Comparison of ENCODE assay signal across 21 cellular contexts in genomic region chr20:17385798-17386197, GRCh38.
DNase-seq lines count a peak whose midpoint lies in the region; ATAC-seq, FAIRE-seq and TF ChIP-seq lines count a peak whose summit lies in the region.
"Had no signal": no experiment of that assay in that cellular context is flagged by ENCODE, and none has a peak within 500 bp of the region (broad histone marks: within the 10 kb centered on the region; RNA-seq: fewer than 3 reads in every experiment).

No MANE protein-coding gene starts in this region.

- no TSS peak for BruUV-seq in HepG2 (replicated peaks; lab: Mats Ljungman, UMichigan)
- BruUV-seq in mammary epithelial cell (replicated peaks; lab: Mats Ljungman, UMichigan): no TSS peak

- dilution Hi-C loops in mammary epithelial cell (cut with HindIII; ENCODE audit: low sequenced_read_pairs): no loop called here

- TF ChIP-seq EP300 in HepG2 (IDR thresholded peaks at IDR 0.05; ENCODE audit: low read depth in 2 of 2, low read length in 2 of 2): no peak
- no peak for TF ChIP-seq EP300 in HepG2 (CRISPR knock-in tag; IDR thresholded peaks at IDR 0.05; ENCODE audit: borderline replicate concordance)

- H3K27me3 ChIP-seq in HepG2 (ENCODE audit: control insufficient read depth in 1 of 2, insufficient read depth in 2 of 2, low read length in 2 of 2): peaks cover 0 to 3% of the 10 kb centered on the region in 2 experiments; a peak in 1 of 5 replicates
- no peaks in the 10 kb centered on the region for H3K27me3 ChIP-seq in right lobe of liver
- H3K27me3 ChIP-seq in bronchial epithelial cell (ENCODE audit: control insufficient read depth, insufficient read depth, low read length): no peaks in the 10 kb centered on the region
- no peaks in the 10 kb centered on the region for H3K27me3 ChIP-seq in mammary epithelial cell (ENCODE audit: insufficient read depth, low read length)
- H3K27me3 ChIP-seq: BLaER1 treated with 17β-estradiol and CSF1 and Interleukin-3, amounts not matched to agents 10 nM and 100 nM had no signal

- H3K4me2 ChIP-seq in HepG2 (ENCODE audit: low read depth, low read length) (no peak overlapping the region), mammary epithelial cell (ENCODE audit: insufficient read depth, low read depth, low read length) (no peak overlapping the region)
- H3K4me2 ChIP-seq: BLaER1 treated with 17β-estradiol and CSF1 and Interleukin-3, amounts not matched to agents 10 nM and 100 nM had no signal

- H3K27ac ChIP-seq in HepG2 (ENCODE audit: extremely low read length, insufficient read depth, low read length): no peak overlapping the region
- H3K27ac ChIP-seq in right lobe of liver: no peak overlapping the region
- no peak overlapping the region for H3K27ac ChIP-seq in mammary epithelial cell (ENCODE audit: insufficient read depth, low read depth, low read length)
- H3K27ac ChIP-seq: BLaER1 treated with 17β-estradiol and CSF1 and Interleukin-3, amounts not matched to agents 10 nM and 100 nM; C4-2B had no signal

- CTCF ChIA-PET in HepG2 (lab: Yijun Ruan, JAX; ENCODE audit: low intra/inter-chr PET ratio, low total read pairs): no interaction called here
- CTCF ChIA-PET in mammary epithelial cell (lab: Charles Lee; ENCODE audit: low non-redundant PET): no interaction called here

- no peak for ATAC-seq in HepG2
- no peak for ATAC-seq in right lobe of liver
- ATAC-seq: CD8-positive, alpha-beta T cell had no signal

- intact Hi-C loops in HepG2 (cut with micrococcal nuclease; ENCODE audit: unreplicated experiment): no loop called here
- intact Hi-C loops in right lobe of liver (cut with DNase I): no loop called here
- intact Hi-C loops in mammary epithelial cell (cut with micrococcal nuclease): no loop called here

- FAIRE-seq in HepG2 (lab: Jason Lieb, UNC): no peak
- peak; percentile 62 for FAIRE-seq in bronchial epithelial cell (lab: Jason Lieb, UNC)
- FAIRE-seq: A204.1, D721Med, G401.6, GM12891, GM19239 had no signal

- H3K79me2 ChIP-seq in HepG2 (ENCODE audit: insufficient read depth, low read length): no peaks in the 10 kb centered on the region
- no peaks in the 10 kb centered on the region for H3K79me2 ChIP-seq in mammary epithelial cell (ENCODE audit: insufficient read depth, low read length)

- no peak for TF ChIP-seq RAD21 in HepG2 (CRISPR knock-in tag; IDR thresholded peaks at IDR 0.05)

- TF ChIP-seq POLR2A in HepG2 (IDR thresholded peaks at IDR 0.05; ENCODE audit: insufficient read depth in 1 of 2, low read depth in 2 of 2, low read length in 2 of 2): no peak
- no peak for TF ChIP-seq POLR2A in right lobe of liver (IDR thresholded peaks at IDR 0.05)

- DNase-seq in NCI-H2171 treated with DMSO at 0.1 percent for 48 hours (lab: John Stamatoyannopoulos, UW) (peak; percentile 18), NCI-H2171 (lab: John Stamatoyannopoulos, UW) (no peak), HepG2 (ENCODE audit: low spot score) (no peak), right lobe of liver (no peak), bronchial epithelial cell (ENCODE audit: low read depth) (no peak), mammary epithelial cell (no peak)
- DNase-seq: 8988T; AML-193; Caco-2; Calu3; CD4-positive, alpha-beta T cell; CD8-positive, alpha-beta T cell; DMS79 treated with DMSO at 0.1 percent for 48 hours; GF-D8 had no signal

- H3K9me3 ChIP-seq in HepG2 (ENCODE audit: low read length) (no peaks in the 10 kb centered on the region), right lobe of liver (no peaks in the 10 kb centered on the region), mammary epithelial cell (replicated peaks; ENCODE audit: insufficient read depth, low read length) (no peaks in the 10 kb centered on the region)
- H3K9me3 ChIP-seq: BLaER1 treated with 17β-estradiol and CSF1 and Interleukin-3, amounts not matched to agents 10 nM and 100 nM; Caco-2 had no signal

- H4K20me1 ChIP-seq in HepG2 (ENCODE audit: insufficient read depth, low read length) (no peaks in the 10 kb centered on the region), mammary epithelial cell (ENCODE audit: insufficient read depth, low read length) (no peaks in the 10 kb centered on the region)
- H4K20me1 ChIP-seq: BLaER1 treated with 17β-estradiol and CSF1 and Interleukin-3, amounts not matched to agents 10 nM and 100 nM had no signal

- POLR2A ChIA-PET in HepG2 (lab: Yijun Ruan, JAX): no interaction called here

- H3K36me3 ChIP-seq in HepG2 (replicated peaks in 1 of 2; ENCODE audit: control insufficient read depth in 1 of 2, insufficient read depth in 2 of 2, low read length in 2 of 2): no peaks in the 10 kb centered on the region
- H3K36me3 ChIP-seq in right lobe of liver: no peaks in the 10 kb centered on the region
- no peaks in the 10 kb centered on the region for H3K36me3 ChIP-seq in bronchial epithelial cell (ENCODE audit: control insufficient read depth, insufficient read depth, low read length)
- no peaks in the 10 kb centered on the region for H3K36me3 ChIP-seq in mammary epithelial cell (ENCODE audit: insufficient read depth, low read length)
- H3K36me3 ChIP-seq: BLaER1 treated with 17β-estradiol and CSF1 and Interleukin-3, amounts not matched to agents 10 nM and 100 nM had no signal

- H2AFZ ChIP-seq in HepG2 (ENCODE audit: low read length): no peak overlapping the region
- H2AFZ ChIP-seq in mammary epithelial cell (ENCODE audit: low read depth, low read length): no peak overlapping the region

- H3K4me1 ChIP-seq in HepG2 (ENCODE audit: insufficient read depth, low read length) (no peaks in the 10 kb centered on the region), right lobe of liver (no peaks in the 10 kb centered on the region), mammary epithelial cell (ENCODE audit: insufficient read depth, low read length) (no peaks in the 10 kb centered on the region)
- H3K4me1 ChIP-seq: Caco-2 had no signal

- in situ Hi-C loops in HepG2 (cut with HindIII; ENCODE audit: extremely low pct_ligation_motif_present, low pct_unique_long_range_greater_than_20kb) (no loop called here), mammary epithelial cell (cut with MboI; ENCODE audit: low sequenced_read_pairs in 2 of 2) (no loop called here)

- H3K9ac ChIP-seq in HepG2 (ENCODE audit: insufficient read depth, low read depth, low read length) (no peak overlapping the region), mammary epithelial cell (ENCODE audit: insufficient read depth, low read length) (no peak overlapping the region)
- H3K9ac ChIP-seq: BLaER1 treated with 17β-estradiol and CSF1 and Interleukin-3, amounts not matched to agents 10 nM and 100 nM had no signal

- H3K4me3 ChIP-seq in HepG2 (replicated peaks in 1 of 3; ENCODE audit: insufficient read depth in 1 of 3, low read depth in 2 of 3, low read length in 3 of 3) (no peak overlapping the region), right lobe of liver (no peak overlapping the region), bronchial epithelial cell (ENCODE audit: low read depth, low read length) (no peak overlapping the region), mammary epithelial cell (replicated peaks in 1 of 3; ENCODE audit: insufficient read depth in 1 of 3, low read depth in 2 of 3, low read length in 3 of 3) (no peak overlapping the region)
- H3K4me3 ChIP-seq: BLaER1 treated with 17β-estradiol and CSF1 and Interleukin-3, amounts not matched to agents 10 nM and 100 nM had no signal

- no peak for TF ChIP-seq CTCF in HepG2 (CRISPR knock-in tag; IDR thresholded peaks at IDR 0.05)
- TF ChIP-seq CTCF in right lobe of liver (IDR thresholded peaks at IDR 0.05): no peak
- TF ChIP-seq CTCF in bronchial epithelial cell (IDR thresholded peaks at IDR 0.05; ENCODE audit: insufficient read depth, low read length, severe bottlenecking): no peak
- TF ChIP-seq CTCF in mammary epithelial cell (conservative IDR thresholded peaks at IDR 0.05 in 1 of 2, IDR thresholded peaks at IDR 0.05 in 1 of 2; ENCODE audit: extremely low read depth in 1 of 2, insufficient read depth in 1 of 2, low read depth in 1 of 2, low read length in 2 of 2): no peak

TF ChIP-seq in HepG2, 621 proteins besides CTCF, POLR2A, EP300 and RAD21 (continues in another document):
- TF ChIP-seq NR1H2 (CRISPR knock-in tag; IDR thresholded peaks at IDR 0.05; ENCODE audit: borderline replicate concordance, low read depth) (no peak), SRY (CRISPR knock-in tag; IDR thresholded peaks at IDR 0.05) (no peak), MAFF (IDR thresholded peaks at IDR 0.05; ENCODE audit: low read depth, low read length) (peak; percentile 48), KLF15 (CRISPR knock-in tag; IDR thresholded peaks at IDR 0.05; ENCODE audit: borderline replicate concordance) (no peak), SRF (IDR thresholded peaks at IDR 0.05; ENCODE audit: low read depth, low read length) (no peak), MAFK (conservative IDR thresholded peaks at IDR 0.05 in 1 of 2, IDR thresholded peaks at IDR 0.05 in 1 of 2; ENCODE audit: low read length in 2 of 2) (peak; percentile 53 to 65)
- TF ChIP-seq, protein P1, sequence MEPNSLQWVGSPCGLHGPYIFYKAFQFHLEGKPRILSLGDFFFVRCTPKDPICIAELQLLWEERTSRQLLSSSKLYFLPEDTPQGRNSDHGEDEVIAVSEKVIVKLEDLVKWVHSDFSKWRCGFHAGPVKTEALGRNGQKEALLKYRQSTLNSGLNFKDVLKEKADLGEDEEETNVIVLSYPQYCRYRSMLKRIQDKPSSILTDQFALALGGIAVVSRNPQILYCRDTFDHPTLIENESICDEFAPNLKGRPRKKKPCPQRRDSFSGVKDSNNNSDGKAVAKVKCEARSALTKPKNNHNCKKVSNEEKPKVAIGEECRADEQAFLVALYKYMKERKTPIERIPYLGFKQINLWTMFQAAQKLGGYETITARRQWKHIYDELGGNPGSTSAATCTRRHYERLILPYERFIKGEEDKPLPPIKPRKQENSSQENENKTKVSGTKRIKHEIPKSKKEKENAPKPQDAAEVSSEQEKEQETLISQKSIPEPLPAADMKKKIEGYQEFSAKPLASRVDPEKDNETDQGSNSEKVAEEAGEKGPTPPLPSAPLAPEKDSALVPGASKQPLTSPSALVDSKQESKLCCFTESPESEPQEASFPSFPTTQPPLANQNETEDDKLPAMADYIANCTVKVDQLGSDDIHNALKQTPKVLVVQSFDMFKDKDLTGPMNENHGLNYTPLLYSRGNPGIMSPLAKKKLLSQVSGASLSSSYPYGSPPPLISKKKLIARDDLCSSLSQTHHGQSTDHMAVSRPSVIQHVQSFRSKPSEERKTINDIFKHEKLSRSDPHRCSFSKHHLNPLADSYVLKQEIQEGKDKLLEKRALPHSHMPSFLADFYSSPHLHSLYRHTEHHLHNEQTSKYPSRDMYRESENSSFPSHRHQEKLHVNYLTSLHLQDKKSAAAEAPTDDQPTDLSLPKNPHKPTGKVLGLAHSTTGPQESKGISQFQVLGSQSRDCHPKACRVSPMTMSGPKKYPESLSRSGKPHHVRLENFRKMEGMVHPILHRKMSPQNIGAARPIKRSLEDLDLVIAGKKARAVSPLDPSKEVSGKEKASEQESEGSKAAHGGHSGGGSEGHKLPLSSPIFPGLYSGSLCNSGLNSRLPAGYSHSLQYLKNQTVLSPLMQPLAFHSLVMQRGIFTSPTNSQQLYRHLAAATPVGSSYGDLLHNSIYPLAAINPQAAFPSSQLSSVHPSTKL (CRISPR knock-in tag; IDR thresholded peaks at IDR 0.05): no peak
